2 cellular contexts compared by ENCODE assay signal in genomic region chr1:93222987-93223675, GRCh38.
TF ChIP-seq lines count a peak whose summit lies in the region.

No MANE protein-coding gene starts in this region.

TF ChIP-seq in GM23338, 12 proteins besides CTCF, POLR2A, EP300 and RAD21 (continued from another document):
- TF ChIP-seq STAT1 (IDR thresholded peaks at IDR 0.05; ENCODE audit: unreplicated experiment) (no peak), NANOG (IDR thresholded peaks at IDR 0.05; ENCODE audit: borderline replicate concordance) (no peak), ZNF331 (CRISPR knock-in tag; IDR thresholded peaks at IDR 0.05; ENCODE audit: low read depth) (no peak), EZH2phosphoT487 (IDR thresholded peaks at IDR 0.05; ENCODE audit: unreplicated experiment) (no peak), EZH2 (IDR thresholded peaks at IDR 0.05; ENCODE audit: low read depth, unreplicated experiment) (no peak), JUNB (IDR thresholded peaks at IDR 0.05; ENCODE audit: unreplicated experiment) (no peak)
- TF ChIP-seq, protein P1, sequence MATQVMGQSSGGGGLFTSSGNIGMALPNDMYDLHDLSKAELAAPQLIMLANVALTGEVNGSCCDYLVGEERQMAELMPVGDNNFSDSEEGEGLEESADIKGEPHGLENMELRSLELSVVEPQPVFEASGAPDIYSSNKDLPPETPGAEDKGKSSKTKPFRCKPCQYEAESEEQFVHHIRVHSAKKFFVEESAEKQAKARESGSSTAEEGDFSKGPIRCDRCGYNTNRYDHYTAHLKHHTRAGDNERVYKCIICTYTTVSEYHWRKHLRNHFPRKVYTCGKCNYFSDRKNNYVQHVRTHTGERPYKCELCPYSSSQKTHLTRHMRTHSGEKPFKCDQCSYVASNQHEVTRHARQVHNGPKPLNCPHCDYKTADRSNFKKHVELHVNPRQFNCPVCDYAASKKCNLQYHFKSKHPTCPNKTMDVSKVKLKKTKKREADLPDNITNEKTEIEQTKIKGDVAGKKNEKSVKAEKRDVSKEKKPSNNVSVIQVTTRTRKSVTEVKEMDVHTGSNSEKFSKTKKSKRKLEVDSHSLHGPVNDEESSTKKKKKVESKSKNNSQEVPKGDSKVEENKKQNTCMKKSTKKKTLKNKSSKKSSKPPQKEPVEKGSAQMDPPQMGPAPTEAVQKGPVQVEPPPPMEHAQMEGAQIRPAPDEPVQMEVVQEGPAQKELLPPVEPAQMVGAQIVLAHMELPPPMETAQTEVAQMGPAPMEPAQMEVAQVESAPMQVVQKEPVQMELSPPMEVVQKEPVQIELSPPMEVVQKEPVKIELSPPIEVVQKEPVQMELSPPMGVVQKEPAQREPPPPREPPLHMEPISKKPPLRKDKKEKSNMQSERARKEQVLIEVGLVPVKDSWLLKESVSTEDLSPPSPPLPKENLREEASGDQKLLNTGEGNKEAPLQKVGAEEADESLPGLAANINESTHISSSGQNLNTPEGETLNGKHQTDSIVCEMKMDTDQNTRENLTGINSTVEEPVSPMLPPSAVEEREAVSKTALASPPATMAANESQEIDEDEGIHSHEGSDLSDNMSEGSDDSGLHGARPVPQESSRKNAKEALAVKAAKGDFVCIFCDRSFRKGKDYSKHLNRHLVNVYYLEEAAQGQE (IDR thresholded peaks at IDR 0.05; ENCODE audit: unreplicated experiment) = no peak
- TF ChIP-seq, protein P2, sequence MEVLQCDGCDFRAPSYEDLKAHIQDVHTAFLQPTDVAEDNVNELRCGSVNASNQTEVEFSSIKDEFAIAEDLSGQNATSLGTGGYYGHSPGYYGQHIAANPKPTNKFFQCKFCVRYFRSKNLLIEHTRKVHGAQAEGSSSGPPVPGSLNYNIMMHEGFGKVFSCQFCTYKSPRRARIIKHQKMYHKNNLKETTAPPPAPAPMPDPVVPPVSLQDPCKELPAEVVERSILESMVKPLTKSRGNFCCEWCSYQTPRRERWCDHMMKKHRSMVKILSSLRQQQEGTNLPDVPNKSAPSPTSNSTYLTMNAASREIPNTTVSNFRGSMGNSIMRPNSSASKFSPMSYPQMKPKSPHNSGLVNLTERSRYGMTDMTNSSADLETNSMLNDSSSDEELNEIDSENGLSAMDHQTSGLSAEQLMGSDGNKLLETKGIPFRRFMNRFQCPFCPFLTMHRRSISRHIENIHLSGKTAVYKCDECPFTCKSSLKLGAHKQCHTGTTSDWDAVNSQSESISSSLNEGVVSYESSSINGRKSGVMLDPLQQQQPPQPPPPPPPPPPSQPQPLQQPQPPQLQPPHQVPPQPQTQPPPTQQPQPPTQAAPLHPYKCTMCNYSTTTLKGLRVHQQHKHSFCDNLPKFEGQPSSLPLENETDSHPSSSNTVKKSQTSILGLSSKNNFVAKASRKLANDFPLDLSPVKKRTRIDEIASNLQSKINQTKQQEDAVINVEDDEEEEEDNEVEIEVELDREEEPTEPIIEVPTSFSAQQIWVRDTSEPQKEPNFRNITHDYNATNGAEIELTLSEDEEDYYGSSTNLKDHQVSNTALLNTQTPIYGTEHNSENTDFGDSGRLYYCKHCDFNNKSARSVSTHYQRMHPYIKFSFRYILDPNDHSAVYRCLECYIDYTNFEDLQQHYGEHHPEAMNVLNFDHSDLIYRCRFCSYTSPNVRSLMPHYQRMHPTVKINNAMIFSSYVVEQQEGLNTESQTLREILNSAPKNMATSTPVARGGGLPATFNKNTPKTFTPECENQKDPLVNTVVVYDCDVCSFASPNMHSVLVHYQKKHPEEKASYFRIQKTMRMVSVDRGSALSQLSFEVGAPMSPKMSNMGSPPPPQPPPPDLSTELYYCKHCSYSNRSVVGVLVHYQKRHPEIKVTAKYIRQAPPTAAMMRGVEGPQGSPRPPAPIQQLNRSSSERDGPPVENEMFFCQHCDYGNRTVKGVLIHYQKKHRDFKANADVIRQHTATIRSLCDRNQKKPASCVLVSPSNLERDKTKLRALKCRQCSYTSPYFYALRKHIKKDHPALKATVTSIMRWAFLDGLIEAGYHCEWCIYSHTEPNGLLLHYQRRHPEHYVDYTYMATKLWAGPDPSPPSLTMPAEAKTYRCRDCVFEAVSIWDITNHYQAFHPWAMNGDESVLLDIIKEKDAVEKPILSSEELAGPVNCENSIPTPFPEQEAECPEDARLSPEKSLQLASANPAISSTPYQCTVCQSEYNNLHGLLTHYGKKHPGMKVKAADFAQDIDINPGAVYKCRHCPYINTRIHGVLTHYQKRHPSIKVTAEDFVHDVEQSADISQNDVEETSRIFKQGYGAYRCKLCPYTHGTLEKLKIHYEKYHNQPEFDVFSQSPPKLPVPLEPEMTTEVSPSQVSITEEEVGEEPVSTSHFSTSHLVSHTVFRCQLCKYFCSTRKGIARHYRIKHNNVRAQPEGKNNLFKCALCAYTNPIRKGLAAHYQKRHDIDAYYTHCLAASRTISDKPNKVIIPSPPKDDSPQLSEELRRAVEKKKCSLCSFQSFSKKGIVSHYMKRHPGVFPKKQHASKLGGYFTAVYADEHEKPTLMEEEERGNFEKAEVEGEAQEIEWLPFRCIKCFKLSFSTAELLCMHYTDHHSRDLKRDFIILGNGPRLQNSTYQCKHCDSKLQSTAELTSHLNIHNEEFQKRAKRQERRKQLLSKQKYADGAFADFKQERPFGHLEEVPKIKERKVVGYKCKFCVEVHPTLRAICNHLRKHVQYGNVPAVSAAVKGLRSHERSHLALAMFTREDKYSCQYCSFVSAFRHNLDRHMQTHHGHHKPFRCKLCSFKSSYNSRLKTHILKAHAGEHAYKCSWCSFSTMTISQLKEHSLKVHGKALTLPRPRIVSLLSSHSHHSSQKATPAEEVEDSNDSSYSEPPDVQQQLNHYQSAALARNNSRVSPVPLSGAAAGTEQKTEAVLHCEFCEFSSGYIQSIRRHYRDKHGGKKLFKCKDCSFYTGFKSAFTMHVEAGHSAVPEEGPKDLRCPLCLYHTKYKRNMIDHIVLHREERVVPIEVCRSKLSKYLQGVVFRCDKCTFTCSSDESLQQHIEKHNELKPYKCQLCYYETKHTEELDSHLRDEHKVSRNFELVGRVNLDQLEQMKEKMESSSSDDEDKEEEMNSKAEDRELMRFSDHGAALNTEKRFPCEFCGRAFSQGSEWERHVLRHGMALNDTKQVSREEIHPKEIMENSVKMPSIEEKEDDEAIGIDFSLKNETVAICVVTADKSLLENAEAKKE (CRISPR knock-in tag; IDR thresholded peaks at IDR 0.05) = no peak

TF ChIP-seq in IMR-90, 13 proteins besides CTCF, POLR2A, EP300 and RAD21 (continued from another document):
- TF ChIP-seq MAZ (IDR thresholded peaks at IDR 0.05; ENCODE audit: borderline replicate concordance, low read depth, low read length) (no peak), NFE2L2 (IDR thresholded peaks at IDR 0.05; ENCODE audit: low read depth, low read length) (no peak), MXI1 (IDR thresholded peaks at IDR 0.05; ENCODE audit: borderline replicate concordance, low read depth, low read length) (no peak), RFX5 (IDR thresholded peaks at IDR 0.05; ENCODE audit: low read depth, low read length) (no peak), USF2 (IDR thresholded peaks at IDR 0.05; ENCODE audit: low read depth, low read length) (no peak), CHD1 (IDR thresholded peaks at IDR 0.05; ENCODE audit: low read depth, low read length) (no peak), SMC3 (IDR thresholded peaks at IDR 0.05; ENCODE audit: low read depth, low read length) (no peak), RCOR1 (IDR thresholded peaks at IDR 0.05; ENCODE audit: insufficient replicate concordance, low read length) (no peak), ELK1 (IDR thresholded peaks at IDR 0.05; ENCODE audit: borderline replicate concordance, low read depth, low read length) (no peak)
